ENCODE assay signal across 8 cellular contexts in the genomic region with DNA sequence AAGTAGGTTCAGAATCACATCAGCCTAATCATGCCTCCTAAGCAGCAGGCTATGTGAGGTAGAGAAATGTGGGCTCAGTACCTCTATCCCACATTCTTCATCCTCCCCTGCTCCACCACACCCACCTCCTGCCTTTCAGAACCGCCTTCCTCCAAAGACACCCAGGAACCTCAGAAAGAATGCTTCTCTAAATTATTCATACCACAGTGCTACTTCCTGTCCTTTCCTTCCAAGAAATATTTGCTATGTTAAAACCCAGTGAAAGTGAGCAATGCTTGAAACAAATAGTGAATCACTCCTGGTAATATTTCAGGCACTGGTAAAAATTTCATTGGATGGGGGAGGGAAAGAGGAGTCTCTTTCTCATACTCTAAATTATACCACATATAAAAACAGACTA.
DNase-seq lines count a peak whose midpoint lies in the region; ATAC-seq and TF ChIP-seq lines count a peak whose summit lies in the region.

No MANE protein-coding gene starts in this region.

- peak; percentile 85 for DNase-seq in GM04503 (ENCODE audit: low read depth)
- peak; percentile 93 for DNase-seq in RWPE1 (ENCODE audit: low spot score)
- no peak for DNase-seq in effector memory CD8-positive, alpha-beta T cell
- peak; percentile 53 for DNase-seq in putamen (ENCODE audit: low spot score)
- DNase-seq in GF-D8 (lab: John Stamatoyannopoulos, UW) = no peak

- peak overlapping the region in 1 of 2 donors; percentile 4 for H3K4me3 Mint-ChIP-seq in effector memory CD8-positive, alpha-beta T cell

- H3K4me1 Mint-ChIP-seq in effector memory CD8-positive, alpha-beta T cell (ENCODE audit: low read depth in 2 of 2) = peaks cover 16 to 17% of the 10 kb centered on the region in 2 donors

- no peak for TF ChIP-seq CTCF in RWPE1 (conservative IDR thresholded peaks at IDR 0.05; ENCODE audit: low read depth)

- H3K36me3 Mint-ChIP-seq in effector memory CD8-positive, alpha-beta T cell (ENCODE audit: insufficient read depth) = peaks cover 4% of the 10 kb centered on the region

- POLR2A ChIA-PET in RWPE1 (lab: Yijun Ruan, JAX; ENCODE audit: low non-redundant PET) = no interaction called here

- no peaks in the 10 kb centered on the region for H3K9me3 Mint-ChIP-seq in effector memory CD8-positive, alpha-beta T cell

- CTCF ChIA-PET in RWPE1 (lab: Yijun Ruan, JAX) = no interaction called here

- H3K27ac Mint-ChIP-seq in effector memory CD8-positive, alpha-beta T cell = no peak overlapping the region

- peaks cover 0 to 8% of the 10 kb centered on the region in 2 donors for H3K27me3 Mint-ChIP-seq in effector memory CD8-positive, alpha-beta T cell

- ATAC-seq in effector memory CD8-positive, alpha-beta T cell (replicated peaks) = peak; percentile 53
- no peak for ATAC-seq in GM18511 (IDR thresholded peaks at IDR 0.05; ENCODE audit: unreplicated experiment)
- no peak for ATAC-seq in HG02884 (IDR thresholded peaks at IDR 0.05; ENCODE audit: unreplicated experiment)
- ATAC-seq in HG03571 (IDR thresholded peaks at IDR 0.05; ENCODE audit: unreplicated experiment) = no peak

- H3K27ac ChIP-seq in RWPE1 = peak overlapping the region; percentile 89; the same call in 1 of the 2 replicates

Comparison
In these comparisons a context has a peak if more than half of its experiments do, and no peak if none do; other contexts are left out.
1. DNase-seq: peak in GM04503 (single experiment), RWPE1 (single experiment) and putamen (single experiment); none in effector memory CD8-positive, alpha-beta T cell (0 of 3) and GF-D8 (single experiment).